In genomic region chr18:77974329-77974728, GRCh38 we compare ENCODE assay signal across 28 cellular contexts.
"Had no signal": no experiment of that assay in that cellular context is flagged by ENCODE, and none has a peak within 500 bp of the region (broad histone marks: within the 10 kb centered on the region; RNA-seq: fewer than 3 reads in every experiment).

No MANE protein-coding gene starts in this region.

- H3K4me3 ChIP-seq: stomach, suprapubic skin, testis, thoracic aorta, thyroid gland, tibial artery, tibial nerve, transverse colon, upper lobe of left lung, upper lobe of right lung, uterus, vagina had no signal

- H3K27ac ChIP-seq: stomach, suprapubic skin, testis, thoracic aorta, thyroid gland, tibial artery, tibial nerve, transverse colon, upper lobe of left lung, upper lobe of right lung, uterus, vagina had no signal

- H3K27me3 ChIP-seq: suprapubic skin, testis, thyroid gland, tibial artery, tibial nerve, transverse colon, upper lobe of left lung, upper lobe of right lung, uterus, vagina had no signal

- H3K36me3 Mint-ChIP-seq: stimulated activated effector memory CD8-positive, alpha-beta T cell treated with anti-CD3 and anti-CD28 coated beads, Interleukin-12 subunit alpha, Interleukin-12 subunit beta, amount 100 ng/mL, for 72 hours; stimulated activated memory B cell treated with anti-CD40 and anti-IgM and Interleukin-4, amounts not matched to agents 10 μg/mL and 1 μg/mL and 100 μg/mL, for 72 hours; stimulated activated naive B cell treated with anti-CD40 and anti-IgM and Interleukin-4, amounts not matched to agents 10 μg/mL and 1 μg/mL and 100 μg/mL, for 72 hours; type B pancreatic cell had no signal

- H3K4me1 ChIP-seq: stomach, suprapubic skin, thyroid gland, tibial artery, transverse colon, upper lobe of left lung, upper lobe of right lung, uterus, vagina had no signal

- H3K27ac Mint-ChIP-seq: stimulated activated effector memory CD8-positive, alpha-beta T cell treated with anti-CD3 and anti-CD28 coated beads, Interleukin-12 subunit alpha, Interleukin-12 subunit beta, amount 100 ng/mL, for 72 hours; stimulated activated memory B cell treated with anti-CD40 and anti-IgM and Interleukin-4, amounts not matched to agents 10 μg/mL and 1 μg/mL and 100 μg/mL, for 72 hours; stimulated activated naive B cell treated with anti-CD40 and anti-IgM and Interleukin-4, amounts not matched to agents 10 μg/mL and 1 μg/mL and 100 μg/mL, for 72 hours; stimulated activated naive CD8-positive, alpha-beta T cell treated with anti-CD3 and anti-CD28 coated beads, Interleukin-15, amount 100 ng/mL, for 72 hours; stimulated activated naive CD8-positive, alpha-beta T cell treated with anti-CD3 and anti-CD28 coated beads, Interleukin-15, Interleukin-2, amounts not matched to agents 100 ng/mL and 50 ng/mL, for 24 hours; type B pancreatic cell had no signal

- H3K4me3 Mint-ChIP-seq: stimulated activated effector memory CD8-positive, alpha-beta T cell treated with anti-CD3 and anti-CD28 coated beads, Interleukin-12 subunit alpha, Interleukin-12 subunit beta, amount 100 ng/mL, for 72 hours; stimulated activated memory B cell treated with anti-CD40 and anti-IgM and Interleukin-4, amounts not matched to agents 10 μg/mL and 1 μg/mL and 100 μg/mL, for 72 hours; stimulated activated naive B cell treated with anti-CD40 and anti-IgM and Interleukin-4, amounts not matched to agents 10 μg/mL and 1 μg/mL and 100 μg/mL, for 72 hours; stimulated activated naive CD8-positive, alpha-beta T cell treated with anti-CD3 and anti-CD28 coated beads, Interleukin-15, amount 100 ng/mL, for 72 hours; stimulated activated naive CD8-positive, alpha-beta T cell treated with anti-CD3 and anti-CD28 coated beads, Interleukin-15, Interleukin-2, amounts not matched to agents 100 ng/mL and 50 ng/mL, for 24 hours; type B pancreatic cell had no signal

- H3K27me3 Mint-ChIP-seq: stimulated activated memory B cell treated with anti-CD40 and anti-IgM and Interleukin-4, amounts not matched to agents 10 μg/mL and 1 μg/mL and 100 μg/mL, for 72 hours; stimulated activated naive B cell treated with anti-CD40 and anti-IgM and Interleukin-4, amounts not matched to agents 10 μg/mL and 1 μg/mL and 100 μg/mL, for 72 hours; stimulated activated naive CD8-positive, alpha-beta T cell treated with anti-CD3 and anti-CD28 coated beads, Interleukin-15, amount 100 ng/mL, for 72 hours; stimulated activated naive CD8-positive, alpha-beta T cell treated with anti-CD3 and anti-CD28 coated beads, Interleukin-15, Interleukin-2, amounts not matched to agents 100 ng/mL and 50 ng/mL, for 24 hours had no signal

- H3K36me3 ChIP-seq: stomach, suprapubic skin, thoracic aorta, thyroid gland, tibial artery, tibial nerve, transverse colon, upper lobe of left lung, upper lobe of right lung, uterus, vagina had no signal

- H3K9me3 Mint-ChIP-seq: type B pancreatic cell had no signal

- ATAC-seq: stimulated activated effector memory CD8-positive, alpha-beta T cell treated with anti-CD3 and anti-CD28 coated beads, Interleukin-12 subunit alpha, Interleukin-12 subunit beta, amount 100 ng/mL, for 72 hours; stimulated activated memory B cell treated with anti-CD40 and anti-IgM and Interleukin-4, amounts not matched to agents 10 μg/mL and 1 μg/mL and 100 μg/mL, for 72 hours; stimulated activated naive B cell treated with anti-CD40 and anti-IgM and Interleukin-4, amounts not matched to agents 10 μg/mL and 1 μg/mL and 100 μg/mL, for 72 hours; stimulated activated naive CD8-positive, alpha-beta T cell treated with anti-CD3 and anti-CD28 coated beads, Interleukin-15, amount 100 ng/mL, for 72 hours; stimulated activated naive CD8-positive, alpha-beta T cell treated with anti-CD3 and anti-CD28 coated beads, Interleukin-15, Interleukin-2, amounts not matched to agents 100 U/mL and 50 U/mL, for 24 hours; upper lobe of right lung had no signal

- FAIRE-seq: urothelium cell line had no signal

- H3K4me1 Mint-ChIP-seq: stimulated activated effector memory CD8-positive, alpha-beta T cell treated with anti-CD3 and anti-CD28 coated beads, Interleukin-12 subunit alpha, Interleukin-12 subunit beta, amount 100 ng/mL, for 72 hours; stimulated activated memory B cell treated with anti-CD40 and anti-IgM and Interleukin-4, amounts not matched to agents 10 μg/mL and 1 μg/mL and 100 μg/mL, for 72 hours; stimulated activated naive B cell treated with anti-CD40 and anti-IgM and Interleukin-4, amounts not matched to agents 10 μg/mL and 1 μg/mL and 100 μg/mL, for 72 hours; stimulated activated naive CD8-positive, alpha-beta T cell treated with anti-CD3 and anti-CD28 coated beads, Interleukin-15, amount 100 ng/mL, for 72 hours had no signal

- H3K9me3 ChIP-seq: suprapubic skin, testis, thoracic aorta, thyroid gland, tibial artery, transverse colon, upper lobe of left lung, upper lobe of right lung, uterus, vagina had no signal

- DNase-seq: stimulated activated CD4-positive, alpha-beta T cell treated with anti-CD3 and anti-CD28 coated beads, Interleukin-2, amount 100 ng/mL, for 48 hours; stimulated activated CD4-positive, alpha-beta T cell treated with anti-CD3 and anti-CD28 coated beads, Interleukin-4, amount 100 ng/mL, for 1 hour; stimulated activated CD4-positive, alpha-beta T cell treated with anti-CD3 and anti-CD28 coated beads, Interleukin-4, amount 100 ng/mL, for 24 hours; stimulated activated CD4-positive, alpha-beta T cell treated with anti-CD3 and anti-CD28 coated beads, Interleukin-4, amount 100 ng/mL, for 4 hours; stimulated activated CD8-positive, alpha-beta memory T cell treated with anti-CD3 and anti-CD28 coated beads, Interleukin-4, amount 100 ng/mL, for 48 hours; stimulated activated naive B cell treated with anti-CD40 and anti-IgM and Interleukin-4, amounts not matched to agents 10 μg/mL and 1 μg/mL and 100 μg/mL, for 72 hours; stimulated activated naive CD4-positive, alpha-beta T cell; stimulated activated naive CD4-positive, alpha-beta T cell treated with Interleukin-2 at 50 U/mL for 16 hours; stimulated activated naive CD8-positive, alpha-beta T cell treated with anti-CD3 and anti-CD28 coated beads, Interleukin-15, amount 100 ng/mL, for 72 hours; stimulated activated naive CD8-positive, alpha-beta T cell treated with anti-CD3 and anti-CD28 coated beads, Interleukin-15, Interleukin-2, amounts not matched to agents 100 U/mL and 50 U/mL, for 24 hours; stomach; substantia nigra; testis; thyroid gland; tibial artery; transverse colon; upper lobe of left lung; upper lobe of right lung; uterus had no signal
